ENCODE assay signal across 1 cellular context in genomic region chr16:56916571-56917403, GRCh38.
A peak's percentile ranks its signal among the peaks of the same experiment; 100 is the strongest.
TF ChIP-seq lines count a peak whose summit lies in the region.

No MANE protein-coding gene starts in this region.

TF ChIP-seq in GM12878, 131 proteins besides CTCF, POLR2A, EP300 and RAD21 (continued from another document and continues in another):
- TF ChIP-seq SKIL (IDR thresholded peaks at IDR 0.05; ENCODE audit: low read depth, poor library complexity, severe bottlenecking) (peak; percentile 85), HSF1 (IDR thresholded peaks at IDR 0.05; ENCODE audit: low read depth, low read length) (0 out of 2 replicates have a peak, but pooled peaks have one; percentile 62), RB1 (IDR thresholded peaks at IDR 0.05; ENCODE audit: borderline replicate concordance) (no peak; the same call in 1 of the 2 replicates), NFIC (IDR thresholded peaks at IDR 0.05; ENCODE audit: low read depth, low read length) (peak; percentile 94), PKNOX1 (IDR thresholded peaks at IDR 0.05) (peak; percentile 53), PAX8 (IDR thresholded peaks at IDR 0.05) (0 out of 2 replicates have a peak, but pooled peaks have one; percentile 67), BCL11A (IDR thresholded peaks at IDR 0.05; ENCODE audit: low read depth, low read length) (peak; percentile 67), WRNIP1 (IDR thresholded peaks at IDR 0.05; ENCODE audit: borderline replicate concordance, low read depth, low read length) (no peak), EGR1 (IDR thresholded peaks at IDR 0.05; ENCODE audit: borderline replicate concordance in 1 of 2, low read depth in 2 of 2, low read length in 2 of 2) (peak in 1 of 2 experiments; percentile 36; a peak in 1 of 3 replicates), MXI1 (IDR thresholded peaks at IDR 0.05; ENCODE audit: low read depth, low read length) (peak; percentile 56; the same call in 1 of the 2 replicates), SREBF2 (IDR thresholded peaks at IDR 0.05; ENCODE audit: low read length) (no peak), ZBED1 (IDR thresholded peaks at IDR 0.05; ENCODE audit: borderline replicate concordance) (peak; percentile 87), CHD1 (IDR thresholded peaks at IDR 0.05; ENCODE audit: low read depth, low read length) (no peak), MEF2B (IDR thresholded peaks at IDR 0.05; ENCODE audit: partially characterized antibody, poor library complexity, severe bottlenecking) (peak; percentile 95), ASH2L (IDR thresholded peaks at IDR 0.05; ENCODE audit: borderline replicate concordance, low read depth) (peak; percentile 96), ELK1 (IDR thresholded peaks at IDR 0.05; ENCODE audit: low read depth, low read length) (no peak), STAT1 (conservative IDR thresholded peaks at IDR 0.05) (no peak), GABPA (IDR thresholded peaks at IDR 0.05; ENCODE audit: low read depth) (no peak), ZNF592 (IDR thresholded peaks at IDR 0.05) (peak; percentile 37; the same call in 1 of the 2 replicates), NFYA (IDR thresholded peaks at IDR 0.05; ENCODE audit: borderline replicate concordance, low read depth, low read length) (no peak), SIX5 (IDR thresholded peaks at IDR 0.05; ENCODE audit: low read depth, low read length, severe bottlenecking) (no peak), E2F4 (IDR thresholded peaks at IDR 0.05; ENCODE audit: low read depth, low read length) (no peak), RFX5 (IDR thresholded peaks at IDR 0.05; ENCODE audit: low read depth, low read length) (0 out of 2 replicates have a peak, but pooled peaks have one; percentile 3), CHD4 (IDR thresholded peaks at IDR 0.05) (no peak), ZBTB11 (CRISPR knock-in tag; IDR thresholded peaks at IDR 0.05) (no peak), ESRRA (IDR thresholded peaks at IDR 0.05; ENCODE audit: low read length) (peak; percentile 25; the same call in 1 of the 2 replicates), PBX3 (IDR thresholded peaks at IDR 0.05; ENCODE audit: insufficient replicate concordance, low read depth, low read length) (no peak), HDGF (IDR thresholded peaks at IDR 0.05) (no peak), SREBF1 (IDR thresholded peaks at IDR 0.05; ENCODE audit: low read length) (no peak), ZZZ3 (IDR thresholded peaks at IDR 0.05; ENCODE audit: control insufficient read depth, insufficient read length, low read depth) (no peak), NR2C1 (IDR thresholded peaks at IDR 0.05) (no peak), USF2 (IDR thresholded peaks at IDR 0.05; ENCODE audit: borderline replicate concordance, low read depth, low read length) (no peak), BACH1 (IDR thresholded peaks at IDR 0.05; ENCODE audit: borderline replicate concordance) (no peak; the same call in 1 of the 2 replicates), KLF5 (IDR thresholded peaks at IDR 0.05; ENCODE audit: partially characterized antibody) (peak; percentile 19), FOXM1 (IDR thresholded peaks at IDR 0.05; ENCODE audit: low read depth, low read length) (peak; percentile 86; the same call in 1 of the 2 replicates), POLR2AphosphoS5 (IDR thresholded peaks at IDR 0.05; ENCODE audit: low read length) (no peak), ATF7 (IDR thresholded peaks at IDR 0.05; ENCODE audit: low read depth) (peak; percentile 79), PAX5 (IDR thresholded peaks at IDR 0.05; ENCODE audit: borderline replicate concordance, low read depth, low read length) (peak; percentile 64; the same call in 1 of the 2 replicates), SRF (IDR thresholded peaks at IDR 0.05; ENCODE audit: low read depth in 2 of 2, low read length in 2 of 2) (no peak), NR2F1 (conservative IDR thresholded peaks at IDR 0.05) (peak; percentile 52)
